1 cellular context compared by ENCODE assay signal in genomic region chr2:200811336-200812121, GRCh38.
A peak's percentile ranks its signal among the peaks of the same experiment; 100 is the strongest.
TF ChIP-seq lines count a peak whose summit lies in the region.

Gene BZW1 (plus strand): TSS chr2:200811910. CDS start chr2:200813218, 1,308 bp downstream.

TF ChIP-seq in HepG2, 621 proteins besides CTCF, POLR2A, EP300 and RAD21 (continued from another document and continues in another):
- TF ChIP-seq ZNF710 (CRISPR knock-in tag; IDR thresholded peaks at IDR 0.05; ENCODE audit: borderline replicate concordance) (peak; percentile 71), ZFP91 (CRISPR knock-in tag; IDR thresholded peaks at IDR 0.05; ENCODE audit: borderline replicate concordance) (no peak), UBTF (CRISPR knock-in tag; IDR thresholded peaks at IDR 0.05) (no peak; the same call in 1 of the 2 replicates), USF2 (IDR thresholded peaks at IDR 0.05; ENCODE audit: low read depth, low read length) (no peak), USF2 (CRISPR knock-in tag; IDR thresholded peaks at IDR 0.05; ENCODE audit: borderline replicate concordance) (no peak), NONO (IDR thresholded peaks at IDR 0.05) (peak; percentile 98; the same call in 1 of the 2 replicates), NONO (CRISPR knock-in tag; conservative IDR thresholded peaks at IDR 0.05) (peak; percentile 81; the same call in 1 of the 2 replicates), KDM5B (CRISPR knock-in tag; IDR thresholded peaks at IDR 0.05; ENCODE audit: borderline replicate concordance) (no peak; the same call in 1 of the 2 replicates), FOXA3 (CRISPR knock-in tag; IDR thresholded peaks at IDR 0.05) (no peak), SMYD3 (CRISPR knock-in tag; IDR thresholded peaks at IDR 0.05) (peak; percentile 82; the same call in 1 of the 2 replicates), FOXP4 (CRISPR knock-in tag; IDR thresholded peaks at IDR 0.05) (no peak), CREB3 (CRISPR knock-in tag; IDR thresholded peaks at IDR 0.05) (0 out of 2 replicates have a peak, but pooled peaks have one; percentile 34), FOXM1 (CRISPR knock-in tag; IDR thresholded peaks at IDR 0.05) (no peak), FUBP1 (CRISPR knock-in tag; IDR thresholded peaks at IDR 0.05; ENCODE audit: borderline replicate concordance) (peak; percentile 75; the same call in 1 of the 2 replicates), KMT2A (CRISPR knock-in tag; IDR thresholded peaks at IDR 0.05) (no peak; the same call in none of the 2 replicates), KLF16 (CRISPR knock-in tag; IDR thresholded peaks at IDR 0.05) (no peak; a peak in 1 of 4 replicates), ZNF567 (CRISPR knock-in tag; IDR thresholded peaks at IDR 0.05; ENCODE audit: borderline replicate concordance) (0 out of 2 replicates have a peak, but pooled peaks have one; percentile 75), ZNF430 (CRISPR knock-in tag; IDR thresholded peaks at IDR 0.05) (no peak), MED1 (CRISPR knock-in tag; IDR thresholded peaks at IDR 0.05) (peak; percentile 31), ZNF562 (CRISPR knock-in tag; IDR thresholded peaks at IDR 0.05; ENCODE audit: borderline replicate concordance) (no peak), CENPX (CRISPR knock-in tag; IDR thresholded peaks at IDR 0.05) (no peak), DMTF1 (CRISPR knock-in tag; IDR thresholded peaks at IDR 0.05) (no peak), SOX6 (IDR thresholded peaks at IDR 0.05) (no peak), SOX6 (CRISPR knock-in tag; IDR thresholded peaks at IDR 0.05) (peak; percentile 69), TAF1 (CRISPR knock-in tag; IDR thresholded peaks at IDR 0.05) (peak; percentile 73), MBNL3 (CRISPR knock-in tag; conservative IDR thresholded peaks at IDR 0.05) (no peak; the same call in 1 of the 2 replicates), E2F5 (CRISPR knock-in tag; conservative IDR thresholded peaks at IDR 0.05) (peak; percentile 8; the same call in 1 of the 2 replicates), PAXIP1 (CRISPR knock-in tag; conservative IDR thresholded peaks at IDR 0.05) (peak; percentile 74)
